In the genomic region with DNA sequence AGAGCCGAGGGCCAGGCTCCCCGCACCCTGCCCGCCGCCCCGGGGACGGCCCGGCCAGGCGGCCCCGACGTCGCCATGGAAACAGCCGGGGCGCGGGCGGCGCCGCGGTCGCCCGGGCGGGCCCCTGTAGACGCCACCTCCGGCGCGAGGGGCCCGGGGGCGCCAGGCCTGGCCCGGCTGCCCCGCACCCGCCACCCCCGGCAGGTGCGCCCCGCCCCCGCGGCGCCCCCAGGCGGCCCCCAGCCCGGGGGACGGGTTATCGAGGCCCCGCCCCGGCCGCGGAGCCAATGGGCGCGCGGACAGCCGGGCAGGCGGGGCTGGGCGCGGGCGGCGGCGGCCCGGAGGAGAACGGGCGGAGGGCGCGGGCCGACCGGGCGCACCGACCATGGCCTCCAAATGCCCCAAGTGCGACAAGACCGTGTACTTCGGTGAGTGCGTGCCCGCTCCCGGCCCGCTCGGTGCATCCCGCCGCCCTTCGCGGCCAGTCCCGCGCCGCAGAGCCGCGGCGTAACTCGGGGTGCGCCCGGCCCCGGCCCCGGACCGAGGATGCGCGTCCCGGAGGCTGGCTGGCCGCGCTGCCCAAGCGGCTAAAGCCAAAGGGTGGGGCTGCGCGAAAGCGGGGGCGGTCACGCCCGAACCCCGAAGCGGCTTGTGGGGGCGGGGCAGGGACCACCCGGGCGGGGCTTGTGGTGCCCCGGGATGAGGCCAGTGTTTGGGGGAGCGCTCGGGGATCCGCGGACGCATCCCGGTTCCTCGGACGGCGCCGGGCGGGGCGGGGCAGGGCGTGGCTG, we compare ENCODE assay signal across 8 cellular contexts. TPM values are rescaled to one million over a fixed set of nuclear protein-coding genes. Genes with fewer than 3 reads are reported as not detected.
DNase-seq lines count a peak whose midpoint lies in the region; ATAC-seq and TF ChIP-seq lines count a peak whose summit lies in the region.

Gene CRIP2, plus strand, starts transcription at position 344 of the 791 bp plus-strand sequence. Its CDS starts 42 bp downstream, at position 386.

- intact Hi-C loops in body of pancreas (cut with DNase I): no loop called here
- intact Hi-C loops in sciatic nerve (cut with DNase I): no loop called here

- H3K4me3 ChIP-seq in body of pancreas (peak within 1 kb of the TSS; percentile 38 to 56), iPS DF 6.9 (ENCODE audit: low read length) (peak within 1 kb of the TSS; percentile 81; the same call in 1 of the 2 replicates)

- H3K36me3 ChIP-seq in body of pancreas (replicated peaks in 1 of 2; ENCODE audit: insufficient read depth in 1 of 2, low read depth in 2 of 2) (no peaks in the 10 kb centered on the region), iPS DF 6.9 (ENCODE audit: control insufficient read depth, insufficient read depth, low read length) (peaks cover 3% of the 10 kb centered on the region; the same call in 1 of the 2 replicates)

- DNase-seq in stimulated activated CD4-positive, alpha-beta T cell treated with anti-CD3 and anti-CD28 coated beads, Interleukin-4, amount 100 ng/mL, for 1 hour: peak; percentile 43
- DNase-seq in stimulated activated CD4-positive, alpha-beta T cell treated with anti-CD3 and anti-CD28 coated beads, Interleukin-15, amount 100 ng/mL, for 24 hours: no peak
- DNase-seq in NCI-H460 (ENCODE audit: extremely low read depth, low read depth) (no peak), body of pancreas (peak in 1 of 4 donors; percentile 63), iPS DF 6.9 (ENCODE audit: low read depth, low spot score) (no peak), sciatic nerve (ENCODE audit: low spot score) (no peak)

- peaks cover 0 to 15% of the 10 kb centered on the region in 2 donors for H3K27me3 ChIP-seq in body of pancreas
- H3K27me3 ChIP-seq in iPS DF 6.9 (ENCODE audit: control insufficient read depth, insufficient read depth, low read length): peaks cover 18% of the 10 kb centered on the region

- no peak for TF ChIP-seq CTCF in body of pancreas (IDR thresholded peaks at IDR 0.05)

- H3K4me1 ChIP-seq in body of pancreas (peaks cover 61% of the 10 kb centered on the region), iPS DF 6.9 (ENCODE audit: control insufficient read depth, insufficient read depth, low read length) (peaks cover 20% of the 10 kb centered on the region)

- TF ChIP-seq POLR2A in body of pancreas (IDR thresholded peaks at IDR 0.05): peak in 1 of 3 donors; percentile 12

- H3K27ac ChIP-seq in body of pancreas (peak within 1 kb of the TSS; percentile 53 to 87 (median 80)), iPS DF 6.9 (ENCODE audit: low read length) (no peak within 1 kb of the TSS)

- peak; percentile 55 for ATAC-seq in body of pancreas
- no peak for ATAC-seq in sciatic nerve
- ATAC-seq in HG03196 (IDR thresholded peaks at IDR 0.05; ENCODE audit: unreplicated experiment): no peak
- no peak for ATAC-seq in GM19395 (IDR thresholded peaks at IDR 0.05; ENCODE audit: unreplicated experiment)

- WGBS in body of pancreas, 2 donors: 0 to 1% methylated on average over 2 to 89 of the region's 118 CpGs
- WGBS in iPS DF 6.9 (ENCODE audit: insufficient coverage, insufficient read length): no CpG with 5 or more reads among the region's 118 CpGs

- H3K9me3 ChIP-seq in body of pancreas (no peaks in the 10 kb centered on the region), iPS DF 6.9 (ENCODE audit: control insufficient read depth, insufficient read depth, low read length) (no peaks in the 10 kb centered on the region)

RNA-seq across cellular contexts. Expression of gene CRIP2, which starts in this region (rescaled TPM):
- 13.6 and 18.7 TPM in 2 replicates for total RNA-seq in NCI-H460 (2014; rRNA removed; shearing (Covaris generic))
- polyA plus RNA-seq in NCI-H460 (2014; cell fraction: nucleus; rRNA removed): 21.1 and 26.1 TPM in 2 replicates
- total RNA-seq in body of pancreas: 10 to 100 TPM; 65.9 to 96.6 TPM
- total RNA-seq in sciatic nerve: 172 TPM
